Comparison of ENCODE assay signal across 1 cellular context in genomic region chr4:138595731-138596465, GRCh38.
TF ChIP-seq lines count a peak whose summit lies in the region.

No MANE protein-coding gene starts in this region.

TF ChIP-seq in endothelial cell of umbilical vein, 7 proteins besides CTCF, POLR2A, EP300 and RAD21 (continued from another document):
- no peak for TF ChIP-seq EZH2 (IDR thresholded peaks at IDR 0.05; ENCODE audit: borderline replicate concordance, low read depth, low read length, severe bottlenecking)
- no peak for TF ChIP-seq MAX (IDR thresholded peaks at IDR 0.05; ENCODE audit: insufficient read depth, insufficient read length)
